In genomic region chr11:3644817-3645235, GRCh38 we compare ENCODE assay signal across 1 cellular context.
TF ChIP-seq lines count a peak whose summit lies in the region.

Gene ART1, plus strand, starts transcription at chr11:3645128. Its CDS starts 14,086 bp downstream, at chr11:3659214.

TF ChIP-seq in K562, 482 proteins besides CTCF, POLR2A, EP300 and RAD21:
- TF ChIP-seq MEF2D (tag; conservative IDR thresholded peaks at IDR 0.05; ENCODE audit: low read depth): peak; percentile 81
- TF ChIP-seq CBFA2T3 (IDR thresholded peaks at IDR 0.05): peak; percentile 33; the same call in 1 of the 2 replicates
- peak; percentile 53; the same call in 1 of the 2 replicates for TF ChIP-seq KLF13 (tag; IDR thresholded peaks at IDR 0.05; ENCODE audit: borderline replicate concordance, low read depth)
- no peak for TF ChIP-seq YBX1 (IDR thresholded peaks at IDR 0.05)
- TF ChIP-seq ZNF444 (CRISPR knock-in tag; IDR thresholded peaks at IDR 0.05): no peak
- peak; percentile 32 for TF ChIP-seq DACH1 (IDR thresholded peaks at IDR 0.05; ENCODE audit: partially characterized antibody)
- peak; percentile 95 for TF ChIP-seq TFAP4 (CRISPR knock-in tag; IDR thresholded peaks at IDR 0.05; ENCODE audit: borderline replicate concordance)
- no peak for TF ChIP-seq NFYB (IDR thresholded peaks at IDR 0.05; ENCODE audit: extremely low read depth, insufficient read length)
- TF ChIP-seq SP1 (CRISPR knock-in tag; IDR thresholded peaks at IDR 0.05): 0 out of 2 replicates have a peak, but pooled peaks have one; percentile 47
- peak; percentile 33 for TF ChIP-seq EGR1 (conservative IDR thresholded peaks at IDR 0.05)
- TF ChIP-seq ZNF766 (CRISPR knock-in tag; conservative IDR thresholded peaks at IDR 0.05): no peak
- TF ChIP-seq PRDM10 (IDR thresholded peaks at IDR 0.05; ENCODE audit: partially characterized antibody): peak; percentile 48
- 0 out of 2 replicates have a peak, but pooled peaks have one; percentile 8 for TF ChIP-seq BHLHE40 (IDR thresholded peaks at IDR 0.05; ENCODE audit: low read length)
- TF ChIP-seq NR2C1 (IDR thresholded peaks at IDR 0.05): peak; percentile 76
- TF ChIP-seq NR2C1 (tag; IDR thresholded peaks at IDR 0.05): no peak
- 0 out of 4 replicates have a peak, but pooled peaks of 1 of the 2 experiments have one; percentile 24 for TF ChIP-seq MNT (conservative IDR thresholded peaks at IDR 0.05)
- TF ChIP-seq MEF2A (IDR thresholded peaks at IDR 0.05; ENCODE audit: control insufficient read depth, low read depth, low read length): peak; percentile 89
- TF ChIP-seq HDAC1 (IDR thresholded peaks at IDR 0.05): no peak
- no peak for TF ChIP-seq RFX7 (CRISPR knock-in tag; IDR thresholded peaks at IDR 0.05)
TF ChIP-seq in K562: peak in this region for 12.
